In the genomic region with DNA sequence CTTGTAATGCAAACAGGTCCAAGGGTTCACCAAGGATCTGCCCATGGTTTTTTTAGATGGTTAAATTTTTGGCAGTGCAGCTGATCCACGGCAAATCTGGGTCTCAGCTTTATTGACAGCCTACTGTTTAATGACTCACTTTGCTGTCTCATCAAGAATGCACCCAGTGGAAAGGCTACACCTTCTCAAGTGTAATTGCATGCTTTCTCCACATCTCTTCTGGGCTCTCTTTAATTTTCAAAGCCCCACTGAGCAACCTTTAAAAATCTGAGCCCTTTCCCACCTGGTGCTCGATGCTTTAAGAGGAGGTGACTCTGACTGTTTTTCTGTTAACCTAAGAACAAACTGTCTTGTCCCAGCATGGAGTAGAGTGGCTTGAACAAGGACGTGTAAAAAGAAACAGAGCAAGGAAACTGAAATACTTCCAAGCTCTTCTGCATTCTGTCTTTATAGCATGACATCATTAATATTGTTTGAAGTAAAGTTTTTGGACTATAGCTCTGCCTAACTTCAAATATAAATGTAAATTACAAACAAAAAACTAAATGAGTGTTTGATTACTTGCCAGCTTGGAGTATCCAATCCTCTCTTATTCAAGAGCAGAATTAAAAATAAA, we compare ENCODE assay signal across 10 cellular contexts.
DNase-seq lines count a peak whose midpoint lies in the region; ATAC-seq lines count a peak whose summit lies in the region.
"Had no signal": no experiment of that assay in that cellular context is flagged by ENCODE, and none has a peak within 500 bp of the region (broad histone marks: within the 10 kb centered on the region; RNA-seq: fewer than 3 reads in every experiment).

No MANE protein-coding gene starts in this region.

- H3K4me2 ChIP-seq in GM23248 (ENCODE audit: unreplicated experiment) = peak overlapping the region; percentile 49

- H4K20me1 ChIP-seq in GM23248 (ENCODE audit: insufficient read depth) = no peaks in the 10 kb centered on the region

- peak overlapping the region; percentile 56 for H3K27ac ChIP-seq in GM23248
- H3K27ac ChIP-seq: neutrophil had no signal

- ATAC-seq in GM18858 (IDR thresholded peaks at IDR 0.05; ENCODE audit: unreplicated experiment) = no peak
- ATAC-seq in HG02642 (IDR thresholded peaks at IDR 0.05; ENCODE audit: poor library complexity, unreplicated experiment) = no peak

- H3K9me2 ChIP-seq in GM23248 (ENCODE audit: insufficient read depth) = no peaks in the 10 kb centered on the region

- H3K36me3 ChIP-seq in GM23248 (ENCODE audit: low read depth) = no peaks in the 10 kb centered on the region
- H3K36me3 ChIP-seq: neutrophil had no signal

- no peaks in the 10 kb centered on the region for H3K27me3 ChIP-seq in GM23248 (replicated peaks; ENCODE audit: insufficient read depth)
- H3K27me3 ChIP-seq: neutrophil had no signal

- H3K79me2 ChIP-seq in GM23248 (ENCODE audit: insufficient read depth) = no peaks in the 10 kb centered on the region

- H2AFZ ChIP-seq in GM23248 = peak overlapping the region; percentile 59

- in situ Hi-C loops in GM23248 (cut with MboI) = no loop called here

- H3K4me1 ChIP-seq in GM23248 (ENCODE audit: insufficient read depth) = peaks cover 50% of the 10 kb centered on the region

- peaks cover 40% of the 10 kb centered on the region for H3F3A ChIP-seq in GM23248 (ENCODE audit: insufficient read depth)

- H3K9ac ChIP-seq in GM23248 = no peak overlapping the region

- no peaks in the 10 kb centered on the region for H3K9me3 ChIP-seq in GM23248 (ENCODE audit: low read depth)
- H3K9me3 ChIP-seq: neutrophil had no signal

- DNase-seq in GM23248 (peak; percentile 77), NCI-H2171 treated with DMSO at 0.1 percent for 48 hours (lab: John Stamatoyannopoulos, UW) (peak; percentile 94), cerebellar cortex (ENCODE audit: low spot score) (peak; percentile 52), pons (ENCODE audit: low spot score) (peak; percentile 23), globus pallidus (ENCODE audit: low spot score) (no peak), amniotic stem cell (lab: John Stamatoyannopoulos, UW) (no peak)
- DNase-seq: NCI-H1048 had no signal

- peak overlapping the region; percentile 40 for H3K4me3 ChIP-seq in GM23248

- WGBS in GM23248 (ENCODE audit: low coverage in 1 of 2, low lambda C conversion rate in 2 of 2, missing lambda C conversion rate in 2 of 2), 2 experiments = 4% methylated on average over 3 of the region's 3 CpGs

Comparison
In these comparisons a context has a peak if more than half of its experiments do, and no peak if none do; other contexts are left out.
1. DNase-seq: peak in GM23248 (single experiment), NCI-H2171 treated with DMSO at 0.1 percent for 48 hours (single experiment), cerebellar cortex (single experiment) and pons (single experiment); none in globus pallidus (single experiment) and amniotic stem cell (single experiment).